31 cellular contexts compared by ENCODE assay signal in genomic region chr11:116221351-116221750, GRCh38.
"Had no signal": no experiment of that assay in that cellular context is flagged by ENCODE, and none has a peak within 500 bp of the region (broad histone marks: within the 10 kb centered on the region; RNA-seq: fewer than 3 reads in every experiment).

No MANE protein-coding gene starts in this region.

- H3K4me3 ChIP-seq: left lung, lower lobe of right lung, neural progenitor cell, psoas muscle, right atrium auricular region, right lobe of liver, skin epidermis, stomach, thoracic aorta, tibial artery, uterus had no signal

- H3K4me2 ChIP-seq: neural progenitor cell had no signal

- H3K4me1 Mint-ChIP-seq: immature natural killer cell; naive B cell; natural killer cell; stimulated activated naive B cell treated with anti-CD40 and anti-IgM and Interleukin-4, amounts not matched to agents 10 μg/mL and 1 μg/mL and 100 μg/mL, for 72 hours had no signal

- H3K36me3 ChIP-seq: left lung, lower lobe of right lung, neural progenitor cell, neutrophil, right atrium auricular region, right lobe of liver, stomach, thoracic aorta, tibial artery, uterus had no signal

- H2AFZ ChIP-seq: neural progenitor cell, parathyroid adenoma had no signal

- H3K27ac Mint-ChIP-seq: immature natural killer cell; mesothelial cell of epicardium; naive B cell; natural killer cell; nephron progenitor cell; neural progenitor cell; stimulated activated naive B cell treated with anti-CD40 and anti-IgM and Interleukin-4, amounts not matched to agents 10 μg/mL and 1 μg/mL and 100 μg/mL, for 72 hours had no signal

- H3K4me3 Mint-ChIP-seq: immature natural killer cell; mesothelial cell of epicardium; naive B cell; natural killer cell; nephron progenitor cell; neural progenitor cell; stimulated activated naive B cell treated with anti-CD40 and anti-IgM and Interleukin-4, amounts not matched to agents 10 μg/mL and 1 μg/mL and 100 μg/mL, for 72 hours had no signal

- H3K9ac ChIP-seq: neural progenitor cell, parathyroid adenoma had no signal

- H3K9me3 ChIP-seq: lower lobe of right lung, neutrophil, psoas muscle, right atrium auricular region, right lobe of liver, stomach, thoracic aorta, tibial artery, uterus had no signal

- H3K27me3 ChIP-seq: left lung, neural progenitor cell, neutrophil, right atrium auricular region, right lobe of liver, uterus had no signal

- H3K9me3 Mint-ChIP-seq: natural killer cell had no signal

- H3K27ac ChIP-seq: left lung, lower lobe of right lung, neural progenitor cell, neutrophil, parathyroid adenoma, psoas muscle, right atrium auricular region, right lobe of liver, skin epidermis, stomach, thoracic aorta, tibial artery, uterus had no signal

- H3K79me2 ChIP-seq: parathyroid adenoma had no signal

- ATAC-seq: left colon; left lung; lower lobe of right lung; natural killer cell; psoas muscle; right lobe of liver; stimulated activated naive B cell treated with anti-CD40 and anti-IgM and Interleukin-4, amounts not matched to agents 10 μg/mL and 1 μg/mL and 100 μg/mL, for 72 hours; stimulated activated naive CD8-positive, alpha-beta T cell treated with anti-CD3 and anti-CD28 coated beads, Interleukin-15, Interleukin-2, amounts not matched to agents 100 U/mL and 50 U/mL, for 24 hours had no signal

- H3K4me1 ChIP-seq: left lung, neural progenitor cell, parathyroid adenoma, psoas muscle, right atrium auricular region, right lobe of liver, stomach, tibial artery, uterus had no signal

- DNase-seq: hypothalamus; immature natural killer cell; kidney; left colon; left lung; lower lobe of right lung; mammary epithelial cell; mesenchymal stem cell; naive B cell; natural killer cell; nephron progenitor cell; occipital lobe; psoas muscle; stimulated activated CD4-positive, alpha-beta T cell treated with anti-CD3 and anti-CD28 coated beads, Interleukin-12 subunit alpha, Interleukin-12 subunit beta, amount 100 ng/mL, for 4 hours; stimulated activated CD4-positive, alpha-beta T cell treated with anti-CD3 and anti-CD28 coated beads, Interleukin-15, amount 100 ng/mL, for 24 hours; stimulated activated CD4-positive, alpha-beta T cell treated with anti-CD3 and anti-CD28 coated beads, Interleukin-2, amount 100 ng/mL, for 24 hours; stimulated activated CD4-positive, alpha-beta T cell treated with anti-CD3 and anti-CD28 coated beads, Interleukin-4, amount 100 ng/mL, for 1 hour; stimulated activated naive B cell treated with anti-CD40 and anti-IgM and Interleukin-4, amounts not matched to agents 10 μg/mL and 1 μg/mL and 100 μg/mL, for 72 hours; stimulated activated naive CD8-positive, alpha-beta T cell treated with anti-CD3 and anti-CD28 coated beads, Interleukin-15, Interleukin-2, amounts not matched to agents 100 U/mL and 50 U/mL, for 24 hours; stomach; tibial artery; trophoblast cell; uterus had no signal

- H3K36me3 Mint-ChIP-seq: immature natural killer cell; mesothelial cell of epicardium; naive B cell; natural killer cell; neural progenitor cell; stimulated activated naive B cell treated with anti-CD40 and anti-IgM and Interleukin-4, amounts not matched to agents 10 μg/mL and 1 μg/mL and 100 μg/mL, for 72 hours had no signal
